Comparison of ENCODE assay signal across 23 cellular contexts in genomic region chr10:87875929-87876571, GRCh38. TPM values are rescaled to one million over a fixed set of nuclear protein-coding genes. Genes with fewer than 3 reads are reported as not detected.
DNase-seq lines count a peak whose midpoint lies in the region; ATAC-seq, FAIRE-seq and TF ChIP-seq lines count a peak whose summit lies in the region.
"Had no signal": no experiment of that assay in that cellular context is flagged by ENCODE, and none has a peak within 500 bp of the region (broad histone marks: within the 10 kb centered on the region; RNA-seq: fewer than 3 reads in every experiment).

No MANE protein-coding gene starts in this region.

- peaks cover 37% of the 10 kb centered on the region for H4K20me1 ChIP-seq in KMS-11 (ENCODE audit: insufficient read depth)

- peaks cover 100% of the 10 kb centered on the region for H3K79me2 ChIP-seq in KMS-11 (ENCODE audit: insufficient read depth, low read depth)

- intact Hi-C loops in kidney (cut with DNase I), result no loop called here

- no peak for TF ChIP-seq POLR2A in suprapubic skin (IDR thresholded peaks at IDR 0.05)

- peak; percentile 7 to 22 for TF ChIP-seq RAD21 in liver (IDR thresholded peaks at IDR 0.05)

- H2AFZ ChIP-seq in KMS-11 (ENCODE audit: low read depth), result no peak overlapping the region

- no peak overlapping the region for H3K4me3 ChIP-seq in KMS-11 (IDR thresholded peaks at IDR 0.05; ENCODE audit: insufficient read depth, low read depth, low read length)
- no peak overlapping the region for H3K4me3 ChIP-seq in liver (ENCODE audit: low read depth in 1 of 3, low read length in 3 of 3)
- H3K4me3 ChIP-seq in kidney (ENCODE audit: low read length in 2 of 2), result no peak overlapping the region
- no peak overlapping the region for H3K4me3 ChIP-seq in suprapubic skin

- TF ChIP-seq CTCF in KMS-11 (conservative IDR thresholded peaks at IDR 0.05; ENCODE audit: low read depth, low read length) (no peak), brain (conservative IDR thresholded peaks at IDR 0.05) (no peak), liver (IDR thresholded peaks at IDR 0.05; ENCODE audit: low read depth, low read length, missing input control) (no peak), kidney (IDR thresholded peaks at IDR 0.05; ENCODE audit: borderline replicate concordance, extremely low read depth, insufficient read depth) (no peak), suprapubic skin (IDR thresholded peaks at IDR 0.05) (no peak)

- H3K9me3 ChIP-seq in liver (ENCODE audit: control insufficient read depth in 4 of 4, low read length in 3 of 4) (no peaks in the 10 kb centered on the region), kidney (ENCODE audit: control insufficient read depth in 1 of 2, low read length in 2 of 2) (no peaks in the 10 kb centered on the region), suprapubic skin (no peaks in the 10 kb centered on the region)

- peaks cover 62% of the 10 kb centered on the region for H3K36me3 Mint-ChIP-seq in brain
- H3K36me3 Mint-ChIP-seq in immature natural killer cell, result peaks cover 0 to 15% (median 0%) of the 10 kb centered on the region in 3 donors
- peaks cover 30% of the 10 kb centered on the region for H3K36me3 Mint-ChIP-seq in stimulated activated memory B cell treated with anti-CD40 and anti-IgM and Interleukin-4, amounts not matched to agents 10 μg/mL and 1 μg/mL and 100 μg/mL, for 72 hours

- H3K4me1 ChIP-seq in KMS-11 (ENCODE audit: low read depth, poor library complexity, severe bottlenecking) (peaks cover 79% of the 10 kb centered on the region), liver (ENCODE audit: control insufficient read depth in 4 of 4, insufficient read depth in 4 of 4, low read length in 3 of 4) (peaks cover 7 to 22% (median 16%) of the 10 kb centered on the region in 4 donors), kidney (ENCODE audit: control insufficient read depth in 1 of 2, insufficient read depth in 1 of 2, low read depth in 1 of 2, low read length in 2 of 2) (no peaks in the 10 kb centered on the region), suprapubic skin (peaks cover 47% of the 10 kb centered on the region)

- no peak overlapping the region for H3K27ac ChIP-seq in KMS-11
- H3K27ac ChIP-seq in liver (ENCODE audit: low read depth in 1 of 2, low read length in 2 of 2), result no peak overlapping the region
- no peak overlapping the region for H3K27ac ChIP-seq in kidney (ENCODE audit: low read depth in 2 of 2, low read length in 2 of 2)
- no peak overlapping the region for H3K27ac ChIP-seq in suprapubic skin
- H3K27ac ChIP-seq: C4-2B, HL-60 had no signal

- H3K27ac Mint-ChIP-seq in brain (no peak overlapping the region), immature natural killer cell (no peak overlapping the region)
- H3K27ac Mint-ChIP-seq in stimulated activated memory B cell treated with anti-CD40 and anti-IgM and Interleukin-4, amounts not matched to agents 10 μg/mL and 1 μg/mL and 100 μg/mL, for 72 hours, result no peak overlapping the region
- H3K27ac Mint-ChIP-seq: memory B cell had no signal

- FAIRE-seq in kidney (lab: Jason Lieb, UNC), result no peak
- FAIRE-seq: bronchial epithelial cell, D721Med had no signal

- no peak for ATAC-seq in stimulated activated memory B cell treated with anti-CD40 and anti-IgM and Interleukin-4, amounts not matched to agents 10 μg/mL and 1 μg/mL and 100 μg/mL, for 72 hours
- ATAC-seq: activated T-cell treated with anti-CD3 and anti-CD28 coated beads, Interleukin-2, amount 50 U/mL, for 4 hours had no signal

- peaks cover 0 to 14% (median 8%) of the 10 kb centered on the region in 5 experiments for H3K9me3 Mint-ChIP-seq in brain
- no peaks in the 10 kb centered on the region for H3K9me3 Mint-ChIP-seq in immature natural killer cell
- H3K9me3 Mint-ChIP-seq in stimulated activated memory B cell treated with anti-CD40 and anti-IgM and Interleukin-4, amounts not matched to agents 10 μg/mL and 1 μg/mL and 100 μg/mL, for 72 hours, result no peaks in the 10 kb centered on the region
- H3K9me3 Mint-ChIP-seq: activated T-cell treated with anti-CD3 and anti-CD28 coated beads, Interleukin-2, amount 50 U/mL, for 4 hours; memory B cell had no signal

- WGBS in liver, result 23% methylated on average over 4 of the region's 4 CpGs
- 36% methylated on average over 4 of the region's 4 CpGs for WGBS in suprapubic skin

- H3K4me3 Mint-ChIP-seq in brain, result peak overlapping the region in 3 of 5 experiments; percentile 10 to 55 (median 51)
- H3K4me3 Mint-ChIP-seq in immature natural killer cell, result no peak overlapping the region
- H3K4me3 Mint-ChIP-seq in stimulated activated memory B cell treated with anti-CD40 and anti-IgM and Interleukin-4, amounts not matched to agents 10 μg/mL and 1 μg/mL and 100 μg/mL, for 72 hours, result no peak overlapping the region
- H3K4me3 Mint-ChIP-seq: activated T-cell treated with anti-CD3 and anti-CD28 coated beads, Interleukin-2, amount 50 U/mL, for 4 hours; memory B cell had no signal

- no peak overlapping the region for H3K9ac ChIP-seq in KMS-11
- H3K9ac ChIP-seq in liver (ENCODE audit: low read depth in 1 of 2, low read length in 2 of 2), result no peak overlapping the region
- H3K9ac ChIP-seq in kidney (ENCODE audit: low read length in 2 of 2), result no peak overlapping the region

- H3K36me3 ChIP-seq in KMS-11 (ENCODE audit: insufficient read depth) (peaks cover 20% of the 10 kb centered on the region; the same call in 1 of the 2 replicates), liver (ENCODE audit: control insufficient read depth in 4 of 4, insufficient read depth in 3 of 4, low read depth in 1 of 4, low read length in 3 of 4) (no peaks in the 10 kb centered on the region), kidney (ENCODE audit: control insufficient read depth in 1 of 2, insufficient read depth in 2 of 2, low read length in 2 of 2) (peaks cover 0 to 2% of the 10 kb centered on the region in 2 donors), suprapubic skin (peaks cover 5% of the 10 kb centered on the region)

- no peak for TF ChIP-seq EP300 in suprapubic skin (IDR thresholded peaks at IDR 0.05)

- H3K4me1 Mint-ChIP-seq in brain, result peaks cover 68% of the 10 kb centered on the region
- peaks cover 47 to 96% of the 10 kb centered on the region in 2 donors for H3K4me1 Mint-ChIP-seq in immature natural killer cell
- H3K4me1 Mint-ChIP-seq in stimulated activated memory B cell treated with anti-CD40 and anti-IgM and Interleukin-4, amounts not matched to agents 10 μg/mL and 1 μg/mL and 100 μg/mL, for 72 hours, result peaks cover 29% of the 10 kb centered on the region

- H3K27me3 ChIP-seq in KMS-11 (ENCODE audit: insufficient read depth, low read depth) (no peaks in the 10 kb centered on the region), liver (ENCODE audit: control insufficient read depth in 4 of 4, insufficient read depth in 4 of 4, low read length in 3 of 4) (no peaks in the 10 kb centered on the region), suprapubic skin (no peaks in the 10 kb centered on the region)

- H3K27me3 Mint-ChIP-seq in brain (no peaks in the 10 kb centered on the region), immature natural killer cell (ENCODE audit: low read depth in 3 of 3) (no peaks in the 10 kb centered on the region)
- H3K27me3 Mint-ChIP-seq in stimulated activated memory B cell treated with anti-CD40 and anti-IgM and Interleukin-4, amounts not matched to agents 10 μg/mL and 1 μg/mL and 100 μg/mL, for 72 hours, result no peaks in the 10 kb centered on the region
- H3K27me3 Mint-ChIP-seq: memory B cell had no signal

- H3K4me2 ChIP-seq in KMS-11, result 0 out of 2 replicates have a peak overlapping the region, but pooled peaks have one; percentile 100

- DNase-seq in AML-193 (lab: John Stamatoyannopoulos, UW) (peak; percentile 22 to 46), kidney (no peak), suprapubic skin (ENCODE audit: low spot score in 2 of 2) (no peak), immature natural killer cell (no peak)
- DNase-seq: activated CD4-positive, alpha-beta T cell treated with anti-CD3 and anti-CD28 coated beads for 4 hours; activated T-cell treated with anti-CD3 and anti-CD28 coated beads, Interleukin-2, amount 50 U/mL, for 4 hours; dermis blood vessel endothelial cell; HCEC 1CT; kidney glomerular epithelial cell; MM.1S; NCI-H1436 treated with DMSO at 0.1 percent for 48 hours; NCI-H2107; SHP77; substantia nigra had no signal

TF ChIP-seq in liver, 16 proteins besides CTCF, POLR2A, EP300 and RAD21 (continues in another document):
- TF ChIP-seq GABPA (IDR thresholded peaks at IDR 0.05 in 1 of 2, conservative IDR thresholded peaks at IDR 0.05 in 1 of 2) (no peak), FOXA2 (IDR thresholded peaks at IDR 0.05) (no peak), HNF4A (conservative IDR thresholded peaks at IDR 0.05) (peak in 1 of 2 donors; percentile 9), JUND (IDR thresholded peaks at IDR 0.05) (no peak)

RNA-seq across cellular contexts. Expression of gene PTEN, which starts 12.6 kb away (rescaled TPM):
- polyA plus RNA-seq in brain (ENCODE audit: insufficient read depth, low read depth, low replicate concordance), result 29.6 TPM
- 10 to 100 TPM; 55.0 to 76.6 TPM for total RNA-seq in liver
- polyA plus RNA-seq in liver, result 10 to 100 TPM; 11.5 to 20.1 TPM
- 154 TPM for total RNA-seq in kidney
- polyA plus RNA-seq in kidney (ENCODE audit: insufficient read depth, low read depth, low replicate concordance), result 22.3 TPM
- 100 to 1,000 TPM in 2 of 4 donors, 10 to 100 TPM in 2; 69.1 to 141 (median 91.8) TPM for total RNA-seq in suprapubic skin
- 10 to 100 TPM; 18.0 to 33.5 (median 30.6) TPM for polyA plus RNA-seq in immature natural killer cell

RNA-seq across cellular contexts. Expression of gene KLLN, which starts 12.7 kb away (rescaled TPM):
- polyA plus RNA-seq in brain (ENCODE audit: insufficient read depth, low read depth, low replicate concordance) (0.24 TPM), liver (under 1 TPM; 0.21 to 0.28 TPM), kidney (ENCODE audit: insufficient read depth, low read depth, low replicate concordance) (0.82 TPM), immature natural killer cell (under 1 TPM in 2 of 3 donors, not detected in 1; 0.06 to 0.17 TPM)
- total RNA-seq in liver (under 1 TPM; 0.17 to 0.42 TPM), kidney (1.7 TPM), suprapubic skin (under 1 TPM in 3 of 4 donors, not detected in 1; 0.24 to 0.85 (median 0.34) TPM)

RNA-seq across cellular contexts. Expression of gene ATAD1, which starts 58.0 kb away (rescaled TPM):
- 24.2 TPM for polyA plus RNA-seq in brain (ENCODE audit: insufficient read depth, low read depth, low replicate concordance)
- 10 to 100 TPM; 12.6 to 33.4 TPM for total RNA-seq in liver
- 10 to 100 TPM; 12.8 to 13.3 TPM for polyA plus RNA-seq in liver
- total RNA-seq in kidney, result 57.3 TPM
- polyA plus RNA-seq in kidney (ENCODE audit: insufficient read depth, low read depth, low replicate concordance), result 22.0 TPM
- total RNA-seq in suprapubic skin, result 10 to 100 TPM; 29.9 to 40.6 (median 31.5) TPM
- polyA plus RNA-seq in immature natural killer cell, result 10 to 100 TPM; 31.2 to 44.0 (median 42.1) TPM

Comparison
In these comparisons a context has a peak if more than half of its experiments do, and no peak if none do; other contexts are left out.
1. DNase-seq: peak in AML-193 (2 of 2); none in kidney (single experiment), suprapubic skin (0 of 2) and immature natural killer cell (0 of 3).
2. H3K4me3 Mint-ChIP-seq: peak in brain (3 of 5); none in immature natural killer cell (0 of 5) and stimulated activated memory B cell treated with anti-CD40 and anti-IgM and Interleukin-4, amounts not matched to agents 10 μg/mL and 1 μg/mL and 100 μg/mL, for 72 hours (single experiment).